In genomic region chr13:26471807-26472206, GRCh38 we compare ENCODE assay signal across 30 cellular contexts.
"Had no signal": no experiment of that assay in that cellular context is flagged by ENCODE, and none has a peak within 500 bp of the region (broad histone marks: within the 10 kb centered on the region; RNA-seq: fewer than 3 reads in every experiment).

No MANE protein-coding gene starts in this region.

- H3K27ac ChIP-seq: adrenal gland, body of pancreas, breast epithelium, PC-9, RWPE1 had no signal

- H3K27me3 ChIP-seq: adrenal gland, body of pancreas, breast epithelium had no signal

- H3K4me3 ChIP-seq: adrenal gland, body of pancreas, breast epithelium, PC-9 had no signal

- DNase-seq: activated CD4-positive, alpha-beta T cell treated with anti-CD3 and anti-CD28 coated beads, Interleukin-2, amount 10 ng/mL, durations not matched to agents 24 days and 14 days; activated CD4-positive, alpha-beta T cell treated with anti-CD3 and anti-CD28 coated beads, Interleukin-2, amount 50 U/mL, for 4 hours; activated CD8-positive, alpha-beta memory T cell treated with anti-CD3 and anti-CD28 coated beads, Interleukin-2, amount 50 U/mL, for 4 hours; activated gamma-delta T cell treated with Interleukin-2 at 50 U/mL for 16 hours; activated naive CD4-positive, alpha-beta T cell treated with anti-CD3 and anti-CD28 coated beads for 36 hours; activated T-cell treated with anti-CD3 and anti-CD28 coated beads for 4 hours; activated T-cell treated with anti-CD3 and anti-CD28 coated beads, Interleukin-2, amount 50 U/mL, for 4 hours; body of pancreas; caudate nucleus; cerebellar nuclear complex; Karpas-422; KBM-7; NCI-H1105; NCI-H1417 treated with DMSO at 0.1 percent for 48 hours; NCI-H1694; NCI-H1930; NCI-H2081 treated with DMSO at 0.1 percent for 48 hours; NCI-H226; NCI-H446 treated with DMSO at 0.1 percent for 48 hours; NCI-H524; PC-9; SW 1271; T-helper 1 cell; T1000 had no signal

- ATAC-seq: activated naive CD4-positive, alpha-beta T cell treated with anti-CD3 and anti-CD28 coated beads, Interleukin-2, amount 50 U/mL, for 72 hours; activated T-cell treated with anti-CD3 and anti-CD28 coated beads, Interleukin-2, amount 50 U/mL, for 4 hours; body of pancreas; Right ventricle myocardium inferior had no signal

- H3K9me3 Mint-ChIP-seq: activated CD4-positive, alpha-beta T cell treated with anti-CD3 and anti-CD28 coated beads, Interleukin-2, amount 10 ng/mL, durations not matched to agents 24 days and 14 days; activated naive CD4-positive, alpha-beta T cell treated with anti-CD3 and anti-CD28 coated beads for 36 hours; activated T-cell treated with anti-CD3 and anti-CD28 coated beads, Interleukin-2, amount 50 U/mL, for 4 hours; activated T-helper 1 cell treated with anti-CD3 and anti-CD28 coated beads, Interleukin-12 subunit alpha, Interleukin-12 subunit beta, Interleukin-2, Interleukin-4 antibody, amounts not matched to agents 30 ng/mL and 10 ng/mL and 1 ng/mL, durations not matched to agents 14 hours and 24 hours and 36 hours had no signal

- H3K4me3 Mint-ChIP-seq: activated CD4-positive, alpha-beta T cell treated with anti-CD3 and anti-CD28 coated beads, Interleukin-2, amount 10 ng/mL, durations not matched to agents 24 days and 14 days; activated naive CD4-positive, alpha-beta T cell treated with anti-CD3 and anti-CD28 coated beads for 36 hours; activated T-cell treated with anti-CD3 and anti-CD28 coated beads, Interleukin-2, amount 50 U/mL, for 4 hours; activated T-helper 1 cell treated with anti-CD3 and anti-CD28 coated beads, Interleukin-12 subunit alpha, Interleukin-12 subunit beta, Interleukin-2, Interleukin-4 antibody, amounts not matched to agents 30 ng/mL and 10 ng/mL and 1 ng/mL, durations not matched to agents 14 hours and 24 hours and 36 hours had no signal

- H3K27ac Mint-ChIP-seq: activated CD4-positive, alpha-beta T cell treated with anti-CD3 and anti-CD28 coated beads, Interleukin-2, amount 10 ng/mL, durations not matched to agents 24 days and 14 days; activated naive CD4-positive, alpha-beta T cell treated with anti-CD3 and anti-CD28 coated beads for 36 hours; activated naive CD4-positive, alpha-beta T cell treated with anti-CD3 and anti-CD28 coated beads, Interleukin-2, amount 50 U/mL, for 72 hours; activated T-helper 1 cell treated with anti-CD3 and anti-CD28 coated beads, Interleukin-12 subunit alpha, Interleukin-12 subunit beta, Interleukin-2, Interleukin-4 antibody, amounts not matched to agents 30 ng/mL and 10 ng/mL and 1 ng/mL, durations not matched to agents 14 hours and 24 hours and 36 hours had no signal

- H3K9me3 ChIP-seq: adrenal gland, body of pancreas, breast epithelium had no signal

- H3K36me3 Mint-ChIP-seq: activated naive CD4-positive, alpha-beta T cell treated with anti-CD3 and anti-CD28 coated beads, Interleukin-2, amount 50 U/mL, for 72 hours had no signal

- H3K36me3 ChIP-seq: adrenal gland, breast epithelium had no signal
